In the genomic region with DNA sequence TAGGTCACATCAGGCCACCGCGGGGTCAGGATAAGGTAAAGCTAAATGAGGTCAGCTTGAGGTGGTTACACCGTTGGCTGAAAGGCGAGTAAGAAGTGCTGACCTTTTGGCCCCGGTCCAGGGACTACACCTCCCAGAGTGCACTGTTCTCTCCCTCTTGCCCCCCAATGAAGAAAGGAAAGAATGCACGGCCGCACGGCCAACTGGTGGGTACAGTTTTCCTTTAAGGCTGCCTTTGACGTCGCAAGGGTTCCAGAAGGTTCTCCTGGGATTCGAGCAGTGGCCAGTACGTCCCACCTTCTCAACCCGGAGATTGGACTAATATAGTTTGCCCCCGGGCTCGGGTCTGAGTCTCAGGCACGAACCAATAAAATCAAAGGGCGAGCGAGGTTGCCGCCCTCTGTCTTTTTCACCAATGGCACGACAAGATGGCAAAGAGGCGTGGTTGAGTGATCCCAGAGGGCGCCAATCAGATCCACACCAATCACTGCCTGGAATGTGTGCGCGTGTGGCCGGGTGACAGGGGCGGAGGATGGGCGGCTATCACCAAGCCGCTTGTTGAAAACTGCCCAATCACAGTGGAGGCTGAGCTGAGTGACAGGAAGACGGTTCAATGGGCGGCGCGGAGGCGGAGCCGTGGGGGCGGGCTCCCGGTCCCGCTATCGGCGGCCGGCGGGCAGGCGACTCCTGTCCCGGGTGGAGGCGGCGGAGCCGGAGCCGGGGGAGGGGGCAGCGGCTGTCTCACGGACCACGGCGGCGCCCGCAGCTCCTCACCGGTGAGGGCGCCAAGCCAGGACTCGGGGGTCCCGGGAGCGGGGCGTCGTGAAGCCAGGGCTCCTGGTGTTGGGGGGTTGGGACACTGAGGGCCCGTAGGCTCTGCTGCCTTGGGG, we compare ENCODE assay signal across 8 cellular contexts. TPM values are rescaled to one million over a fixed set of nuclear protein-coding genes. Genes with fewer than 3 reads are reported as not detected.
A peak's percentile ranks its signal among the peaks of the same experiment; 100 is the strongest.
DNase-seq lines count a peak whose midpoint lies in the region; ATAC-seq, FAIRE-seq and TF ChIP-seq lines count a peak whose summit lies in the region.

A gene (plus strand): TSS at position 690 of the 890 bp plus-strand sequence. CDS start 886 bp downstream, outside the sequence.

- no peaks in the 10 kb centered on the region for H3K4me1 ChIP-seq in small intestine (ENCODE audit: control insufficient read depth in 2 of 2, insufficient read depth in 1 of 2, low read depth in 1 of 2, low read length in 1 of 2)

- H3K27ac Mint-ChIP-seq in activated B cell treated with CpG ODN at 0.5 μM for 24 hours = peak within 1 kb of the TSS; percentile 92

- ATAC-seq in HG03175 (IDR thresholded peaks at IDR 0.05; ENCODE audit: unreplicated experiment) = peak; percentile 87
- peak; percentile 91 for ATAC-seq in activated B cell treated with CpG ODN at 0.5 μM for 24 hours (ENCODE audit: low read depth)

- H3K36me3 Mint-ChIP-seq in activated B cell treated with CpG ODN at 0.5 μM for 24 hours (ENCODE audit: low read depth) = peaks cover 6% of the 10 kb centered on the region

- POLR2A ChIA-PET in activated B cell treated with CpG ODN at 0.5 μM for 24 hours (lab: Charles Lee) = interaction anchor here (0.6 to 2.1 kb wide), 8 partner anchors 24 to 1152 kb away, joined by 3 to 8 read pairs (median 4); a partner anchor contains a TSS

- in situ Hi-C loops in GM18951 (cut with MboI; ENCODE audit: low sequenced_read_pairs, unreplicated experiment) = loop anchor here (5.0 kb wide), 1 partner anchor 87 kb away; no protein-coding TSS in a partner anchor

- H3K4me3 ChIP-seq in small intestine (ENCODE audit: low read depth in 1 of 2, low read length in 2 of 2) = peak within 1 kb of the TSS; percentile 52 to 81

- H3K27ac ChIP-seq in caudate nucleus (ENCODE audit: low read depth, low read length) (peak within 1 kb of the TSS; percentile 89), small intestine (ENCODE audit: low read depth in 1 of 2, low read length in 1 of 2) (peak within 1 kb of the TSS; percentile 68 to 91)

- CTCF ChIA-PET in activated B cell treated with CpG ODN at 0.5 μM for 24 hours (lab: Charles Lee) = interaction anchor here (1.7 kb wide), 1 partner anchor 62 kb away, joined by 9 read pairs; no protein-coding TSS in a partner anchor

- H3K9me3 ChIP-seq in small intestine (ENCODE audit: control insufficient read depth, low read depth) = no peaks in the 10 kb centered on the region

- no peaks in the 10 kb centered on the region for H3K27me3 ChIP-seq in small intestine (ENCODE audit: control insufficient read depth in 2 of 2, insufficient read depth in 2 of 2, low read length in 2 of 2)

- peaks cover 2% of the 10 kb centered on the region for H3K27me3 Mint-ChIP-seq in activated B cell treated with CpG ODN at 0.5 μM for 24 hours

- DNase-seq in AG08396 (ENCODE audit: low spot score) (peak; percentile 98), NCI-H2227 treated with DMSO at 0.1 percent for 48 hours (lab: John Stamatoyannopoulos, UW) (peak; percentile 97), activated B cell treated with CpG ODN at 0.5 μM for 24 hours (peak; percentile 96), caudate nucleus (lab: John Stamatoyannopoulos, UW) (peak; percentile 94 to 100 (median 99)), iPS-NIHi7 (ENCODE audit: extremely low spot score) (peak; percentile 95), small intestine (peak; percentile 100)

- peak within 1 kb of the TSS; percentile 97 for H3K4me3 Mint-ChIP-seq in activated B cell treated with CpG ODN at 0.5 μM for 24 hours

- no peaks in the 10 kb centered on the region for H3K36me3 ChIP-seq in small intestine (ENCODE audit: control insufficient read depth in 2 of 2, insufficient read depth in 2 of 2, low read length in 2 of 2)

- WGBS in small intestine, 3 donors = 0 to 1% (median 0%) methylated on average over 57 to 61 of the region's 61 CpGs

- TF ChIP-seq POLR2A in GM18951 (IDR thresholded peaks at IDR 0.05; ENCODE audit: extremely low read depth, insufficient read depth, insufficient read length) = peak; percentile 68

- no peak for TF ChIP-seq CTCF in activated B cell treated with CpG ODN at 0.5 μM for 24 hours (IDR thresholded peaks at IDR 0.05)

- H3K4me1 Mint-ChIP-seq in activated B cell treated with CpG ODN at 0.5 μM for 24 hours = peaks cover 77% of the 10 kb centered on the region

- peak; percentile 15 for FAIRE-seq in small intestine (lab: Jason Lieb, UNC)

- H3K9me3 Mint-ChIP-seq in activated B cell treated with CpG ODN at 0.5 μM for 24 hours = no peaks in the 10 kb centered on the region

- intact Hi-C loops in activated B cell treated with CpG ODN at 0.5 μM for 24 hours (cut with micrococcal nuclease) = loop anchor here (1.0 to 10.0 kb wide), 14 partner anchors 62 to 743 kb away; a partner anchor contains a TSS

RNA-seq across cellular contexts. Expression of the gene that starts here (rescaled TPM):
- total RNA-seq in activated B cell treated with CpG ODN at 0.5 μM for 24 hours = 5.4 and 6.4 TPM in 2 replicates
- polyA plus RNA-seq in small intestine = 1 to 10 TPM; 2.2 to 6.8 (median 5.4) TPM

Comparison
In these comparisons a context has a peak if more than half of its experiments do, and no peak if none do; other contexts are left out.
1. Peak in every context shown above with its lines: DNase-seq, ATAC-seq, H3K4me3 ChIP-seq and H3K27ac ChIP-seq.